24 cellular contexts compared by ENCODE assay signal in the genomic region with DNA sequence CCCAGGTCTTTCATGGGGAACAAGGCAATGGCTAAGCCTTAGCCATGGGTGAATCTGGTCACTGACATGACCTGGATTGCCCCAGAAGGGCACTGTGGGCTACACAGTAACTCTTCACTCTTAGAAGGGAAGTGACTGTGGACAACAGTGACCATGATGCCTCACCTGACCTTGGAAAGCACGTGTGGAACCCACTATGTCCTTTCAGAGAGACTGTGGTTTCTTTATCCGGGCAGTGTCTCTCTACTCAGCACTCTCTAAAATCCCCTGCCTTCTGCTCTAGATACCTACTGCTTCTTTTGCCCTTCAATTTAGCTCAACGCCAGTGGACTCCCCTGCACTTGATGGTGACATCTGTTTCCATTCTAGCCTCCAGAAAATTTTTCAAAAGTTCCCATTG.
"Had no signal": no experiment of that assay in that cellular context is flagged by ENCODE, and none has a peak within 500 bp of the region (broad histone marks: within the 10 kb centered on the region; RNA-seq: fewer than 3 reads in every experiment).

No MANE protein-coding gene starts in this region.

- H3K4me3 ChIP-seq: colonic mucosa, coronary artery, dorsolateral prefrontal cortex, esophagus muscularis mucosa, esophagus squamous epithelium, gastrocnemius medialis, gastroesophageal sphincter, heart left ventricle, heart right ventricle had no signal

- H3K27ac ChIP-seq: colonic mucosa, coronary artery, dorsolateral prefrontal cortex, epithelial cell of prostate, esophagus muscularis mucosa, esophagus squamous epithelium, foreskin keratinocyte, gastrocnemius medialis, gastroesophageal sphincter, heart left ventricle, heart right ventricle had no signal

- ATAC-seq: effector memory CD8-positive, alpha-beta T cell; esophagus mucosa; foreskin keratinocyte; gastrocnemius medialis; gastroesophageal sphincter; heart left ventricle; heart right ventricle had no signal

- H3K27me3 ChIP-seq: colonic mucosa, esophagus muscularis mucosa, esophagus squamous epithelium, foreskin keratinocyte, gastrocnemius medialis, gastroesophageal sphincter had no signal

- H3K36me3 ChIP-seq: colonic mucosa, esophagus muscularis mucosa, esophagus squamous epithelium, gastrocnemius medialis, gastroesophageal sphincter, heart left ventricle, heart right ventricle had no signal

- H3K9me3 ChIP-seq: colonic mucosa, esophagus squamous epithelium, gastrocnemius medialis, gastroesophageal sphincter had no signal

- H3K4me1 ChIP-seq: colonic mucosa, esophagus muscularis mucosa, esophagus squamous epithelium, foreskin keratinocyte, gastrocnemius medialis, gastroesophageal sphincter, heart left ventricle, heart right ventricle had no signal

- DNase-seq: colonic mucosa; cortex of kidney; dermis blood vessel endothelial cell; dorsolateral prefrontal cortex; effector CD4-positive, alpha-beta T cell; effector CD8-positive, alpha-beta T cell; effector memory CD4-positive, alpha-beta T cell; effector memory CD8-positive, alpha-beta T cell; endodermal cell; erythroblast; esophagus squamous epithelium; foreskin fibroblast; foreskin keratinocyte; foreskin melanocyte; gastrocnemius medialis; glutamatergic neuron; head of caudate nucleus; heart left ventricle; heart right ventricle had no signal
